ENCODE assay signal across 8 cellular contexts in genomic region chr1:39196244-39197215, GRCh38. TPM values are rescaled to one million over a fixed set of nuclear protein-coding genes. Genes with fewer than 3 reads are reported as not detected.
DNase-seq lines count a peak whose midpoint lies in the region; ATAC-seq and TF ChIP-seq lines count a peak whose summit lies in the region.

No MANE protein-coding gene starts in this region.

- peak overlapping the region; percentile 64 for H3K4me2 ChIP-seq in mammary epithelial cell (ENCODE audit: insufficient read depth, low read depth, low read length)

- H3K27me3 ChIP-seq in mammary epithelial cell (ENCODE audit: insufficient read depth, low read length) (no peaks in the 10 kb centered on the region), prostate gland (replicated peaks; ENCODE audit: insufficient read depth) (no peaks in the 10 kb centered on the region)

- no peak overlapping the region for H2AFZ ChIP-seq in mammary epithelial cell (ENCODE audit: low read depth, low read length)

- TF ChIP-seq CTCF in mammary epithelial cell (conservative IDR thresholded peaks at IDR 0.05 in 1 of 2, IDR thresholded peaks at IDR 0.05 in 1 of 2; ENCODE audit: extremely low read depth in 1 of 2, insufficient read depth in 1 of 2, low read depth in 1 of 2, low read length in 2 of 2), result no peak
- no peak for TF ChIP-seq CTCF in prostate gland (IDR thresholded peaks at IDR 0.05)

- DNase-seq in ELR (ENCODE audit: low read depth) (peak; percentile 84), mammary epithelial cell (peak; percentile 76), prostate gland (ENCODE audit: low spot score) (no peak), C1 segment of cervical spinal cord (lab: John Stamatoyannopoulos, UW) (no peak), GM19238 (ENCODE audit: insufficient read length, low spot score) (no peak)
- peak; percentile 55 for DNase-seq in T-helper 2 cell treated with Interferon-gamma antibody and Interleukin-4, amounts not matched to agents 5 μg/mL and 100 μg/mL, for 36 hours (ENCODE audit: low spot score)

- H3K36me3 ChIP-seq in mammary epithelial cell (ENCODE audit: insufficient read depth, low read length) (no peaks in the 10 kb centered on the region), prostate gland (no peaks in the 10 kb centered on the region)

- peak overlapping the region; percentile 22 for H3K9ac ChIP-seq in mammary epithelial cell (ENCODE audit: insufficient read depth, low read length)

- H3K4me3 Mint-ChIP-seq in T-helper 2 cell treated with Interferon-gamma antibody and Interleukin-4, amounts not matched to agents 5 μg/mL and 100 μg/mL, for 36 hours, result peak overlapping the region; percentile 87

- dilution Hi-C loops in mammary epithelial cell (cut with HindIII; ENCODE audit: low sequenced_read_pairs), result no loop called here

- H4K20me1 ChIP-seq in mammary epithelial cell (ENCODE audit: insufficient read depth, low read length), result no peaks in the 10 kb centered on the region

- BruUV-seq in mammary epithelial cell (replicated peaks; lab: Mats Ljungman, UMichigan), result no TSS peak

- ATAC-seq in HG03354 (IDR thresholded peaks at IDR 0.05; ENCODE audit: poor library complexity, severe bottlenecking, unreplicated experiment) (peak; percentile 62), HG02981 (IDR thresholded peaks at IDR 0.05; ENCODE audit: unreplicated experiment) (no peak)

- no peak overlapping the region for H3K4me3 ChIP-seq in mammary epithelial cell (replicated peaks in 1 of 3; ENCODE audit: insufficient read depth in 1 of 3, low read depth in 2 of 3, low read length in 3 of 3)
- H3K4me3 ChIP-seq in prostate gland, result no peak overlapping the region

- no peak for TF ChIP-seq POLR2A in prostate gland (IDR thresholded peaks at IDR 0.05)

- H3K4me1 ChIP-seq in mammary epithelial cell (ENCODE audit: insufficient read depth, low read length) (peaks cover 53% of the 10 kb centered on the region), prostate gland (replicated peaks) (peaks cover 11% of the 10 kb centered on the region)

- H3K36me3 Mint-ChIP-seq in T-helper 2 cell treated with Interferon-gamma antibody and Interleukin-4, amounts not matched to agents 5 μg/mL and 100 μg/mL, for 36 hours (ENCODE audit: low read depth), result peaks cover 4% of the 10 kb centered on the region

- WGBS in mammary epithelial cell (ENCODE audit: low coverage, missing lambda C conversion rate), result 62% methylated on average over 6 of the region's 6 CpGs
- 66% methylated on average over 6 of the region's 6 CpGs for WGBS in prostate gland

- in situ Hi-C loops in mammary epithelial cell (cut with MboI; ENCODE audit: low sequenced_read_pairs in 2 of 2), result no loop called here

- H3K27ac Mint-ChIP-seq in T-helper 2 cell treated with Interferon-gamma antibody and Interleukin-4, amounts not matched to agents 5 μg/mL and 100 μg/mL, for 36 hours, result peak overlapping the region; percentile 99

- intact Hi-C loops in mammary epithelial cell (cut with micrococcal nuclease) (loop anchor here (10.0 kb wide), 2 partner anchors 198 to 458 kb away; no protein-coding TSS in a partner anchor), prostate gland (cut with DNase I) (no loop called here)

- H3K9me3 ChIP-seq in mammary epithelial cell (replicated peaks; ENCODE audit: insufficient read depth, low read length) (no peaks in the 10 kb centered on the region), prostate gland (no peaks in the 10 kb centered on the region)

- no peaks in the 10 kb centered on the region for H3K9me3 Mint-ChIP-seq in T-helper 2 cell treated with Interferon-gamma antibody and Interleukin-4, amounts not matched to agents 5 μg/mL and 100 μg/mL, for 36 hours

- H3K27me3 Mint-ChIP-seq in T-helper 2 cell treated with Interferon-gamma antibody and Interleukin-4, amounts not matched to agents 5 μg/mL and 100 μg/mL, for 36 hours (ENCODE audit: low read depth), result no peaks in the 10 kb centered on the region

- H3K79me2 ChIP-seq in mammary epithelial cell (ENCODE audit: insufficient read depth, low read length), result peaks cover 87% of the 10 kb centered on the region

- H3K27ac ChIP-seq in mammary epithelial cell (ENCODE audit: insufficient read depth, low read depth, low read length) (peak overlapping the region; percentile 69), prostate gland (peak overlapping the region; percentile 39 to 57)

- peaks cover 72% of the 10 kb centered on the region for H3K4me1 Mint-ChIP-seq in T-helper 2 cell treated with Interferon-gamma antibody and Interleukin-4, amounts not matched to agents 5 μg/mL and 100 μg/mL, for 36 hours (ENCODE audit: low read depth)

- CTCF ChIA-PET in mammary epithelial cell (lab: Charles Lee; ENCODE audit: low non-redundant PET), result no interaction called here

RNA-seq across cellular contexts. Expression of gene MACF1, which starts 8.0 kb away (rescaled TPM):
- 100 to 1,000 TPM; 304 to 440 TPM for total RNA-seq in mammary epithelial cell
- 46.4 TPM for polyA plus RNA-seq in mammary epithelial cell
- polyA minus RNA-seq in mammary epithelial cell, result 258 TPM
- total RNA-seq in prostate gland, result 100 to 1,000 TPM; 154 to 355 TPM

Comparison
In these comparisons a context has a peak if more than half of its experiments do, and no peak if none do; other contexts are left out.
1. DNase-seq: peak in ELR (single experiment), T-helper 2 cell treated with Interferon-gamma antibody and Interleukin-4, amounts not matched to agents 5 μg/mL and 100 μg/mL, for 36 hours (single experiment) and mammary epithelial cell (single experiment); none in prostate gland (single experiment), C1 segment of cervical spinal cord (0 of 14) and GM19238 (single experiment).